15 cellular contexts compared by ENCODE assay signal in the genomic region with DNA sequence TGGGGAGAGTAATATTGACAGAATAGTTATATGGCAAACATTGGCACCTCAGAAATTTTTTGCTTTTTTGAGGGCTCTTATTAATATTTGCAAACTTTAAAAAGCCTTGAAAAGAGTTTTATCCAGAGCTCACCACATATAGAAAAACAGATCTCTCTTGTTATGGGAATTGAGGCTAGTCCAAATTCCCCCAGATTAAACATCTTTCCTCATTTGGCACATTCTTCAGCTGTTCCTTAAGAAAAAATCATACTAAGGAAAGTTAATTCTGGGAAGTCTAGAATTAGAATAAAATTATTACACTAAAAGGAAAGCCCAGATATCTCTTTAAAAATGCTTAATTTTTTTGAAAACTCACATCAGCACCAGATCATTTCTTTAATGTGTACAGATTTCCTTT. TPM values are rescaled to one million over a fixed set of nuclear protein-coding genes. Genes with fewer than 3 reads are reported as not detected.
DNase-seq lines count a peak whose midpoint lies in the region; ATAC-seq and TF ChIP-seq lines count a peak whose summit lies in the region.
"Had no signal": no experiment of that assay in that cellular context is flagged by ENCODE, and none has a peak within 500 bp of the region (broad histone marks: within the 10 kb centered on the region; RNA-seq: fewer than 3 reads in every experiment).

No MANE protein-coding gene starts in this region.

- H3K9ac ChIP-seq in HCT116 (ENCODE audit: low read length) (no peak overlapping the region), liver (ENCODE audit: low read depth in 1 of 2, low read length in 2 of 2) (peak overlapping the region; percentile 54 to 69)

- no peak for TF ChIP-seq RAD21 in HCT116 (IDR thresholded peaks at IDR 0.05; ENCODE audit: low read depth)
- TF ChIP-seq RAD21 in liver (IDR thresholded peaks at IDR 0.05): no peak

- TF ChIP-seq CTCF in HCT116 (IDR thresholded peaks at IDR 0.05 in 2 of 3, conservative IDR thresholded peaks at IDR 0.05 in 1 of 3; ENCODE audit: borderline replicate concordance in 1 of 3, insufficient read depth in 1 of 3, low read depth in 2 of 3, low read length in 2 of 3): no peak
- TF ChIP-seq CTCF in breast epithelium (IDR thresholded peaks at IDR 0.05): no peak
- no peak for TF ChIP-seq CTCF in liver (IDR thresholded peaks at IDR 0.05; ENCODE audit: low read depth, low read length, missing input control)
- TF ChIP-seq CTCF in stomach (IDR thresholded peaks at IDR 0.05): no peak

- H3K4me3 ChIP-seq in HCT116 (replicated peaks in 1 of 2; ENCODE audit: low read depth in 1 of 2, low read length in 2 of 2) (no peak overlapping the region), breast epithelium (no peak overlapping the region), liver (ENCODE audit: low read depth in 1 of 3, low read length in 3 of 3) (no peak overlapping the region), stomach (no peak overlapping the region)

- H3K9me2 ChIP-seq in HCT116 (ENCODE audit: insufficient read depth): no peaks in the 10 kb centered on the region

- no peak for DNase-seq in HCT116 (ENCODE audit: low read depth, low spot score)
- DNase-seq in breast epithelium (ENCODE audit: low spot score in 2 of 2): no peak
- DNase-seq in stomach: no peak
- DNase-seq in activated CD4-positive, alpha-beta T cell treated with anti-CD3 and anti-CD28 coated beads, Interleukin-2, amount 50 U/mL, for 4 hours: no peak
- DNase-seq in C1 segment of cervical spinal cord (lab: John Stamatoyannopoulos, UW): no peak
- DNase-seq: effector memory CD4-positive, alpha-beta T cell; MM.1S; NCI-H1694; NCI-H446 treated with DMSO at 0.1 percent for 48 hours; nephron progenitor cell had no signal

- intact Hi-C loops in HCT116 (cut with micrococcal nuclease): no loop called here
- intact Hi-C loops in breast epithelium (cut with DNase I; ENCODE audit: low total_unique reads): no loop called here
- intact Hi-C loops in stomach (cut with DNase I; ENCODE audit: low total_unique reads): no loop called here

- H2AFZ ChIP-seq in HCT116 (ENCODE audit: low read depth, low read length, poor library complexity, severe bottlenecking): no peak overlapping the region

- peak overlapping the region; percentile 93; the same call in 1 of the 2 replicates for H3K27ac ChIP-seq in HCT116 (ENCODE audit: low read depth, low read length)
- peak overlapping the region; percentile 20 to 63 for H3K27ac ChIP-seq in breast epithelium
- peak overlapping the region; percentile 93 to 95 for H3K27ac ChIP-seq in liver (ENCODE audit: low read depth in 1 of 2, low read length in 2 of 2)
- peak overlapping the region in 4 of 5 donors; percentile 16 to 73 (median 36) for H3K27ac ChIP-seq in stomach
- H3K27ac ChIP-seq: foreskin keratinocyte had no signal

- TF ChIP-seq EP300 in stomach (IDR thresholded peaks at IDR 0.05): no peak

- peak overlapping the region; percentile 77; the same call in 1 of the 2 replicates for H3K4me2 ChIP-seq in HCT116 (ENCODE audit: low read length)

- RAD21 ChIA-PET in HCT116 (lab: Charles Lee; ENCODE audit: low non-redundant PET in 1 of 2, low total read pairs in 2 of 2, uncharacterized antibody in 2 of 2, unreplicated experiment in 2 of 2): no interaction called here

- H3K4me1 ChIP-seq in HCT116 (ENCODE audit: control insufficient read depth in 1 of 2, insufficient read depth in 2 of 2, low read length in 2 of 2) (peaks cover 51 to 90% of the 10 kb centered on the region in 2 experiments), breast epithelium (no peaks in the 10 kb centered on the region), liver (ENCODE audit: control insufficient read depth in 4 of 4, insufficient read depth in 4 of 4, low read length in 3 of 4) (peaks cover 7 to 36% (median 14%) of the 10 kb centered on the region in 4 donors), stomach (peaks cover 6 to 52% (median 8%) of the 10 kb centered on the region in 4 donors)

- POLR2A ChIA-PET in HCT116 (lab: Charles Lee): no interaction called here

- no TSS peak for BruUV-seq in HCT116 (replicated peaks; lab: Mats Ljungman, UMichigan)

- H3K9me3 ChIP-seq in HCT116 (ENCODE audit: control insufficient read depth in 1 of 2, insufficient read depth in 1 of 2, low read depth in 1 of 2, low read length in 2 of 2) (no peaks in the 10 kb centered on the region), breast epithelium (no peaks in the 10 kb centered on the region), liver (ENCODE audit: control insufficient read depth in 4 of 4, low read length in 3 of 4) (no peaks in the 10 kb centered on the region), stomach (no peaks in the 10 kb centered on the region)

- no peaks in the 10 kb centered on the region for H3K36me3 ChIP-seq in HCT116 (ENCODE audit: control insufficient read depth in 1 of 2, insufficient read depth in 2 of 2, low read length in 2 of 2)
- no peaks in the 10 kb centered on the region for H3K36me3 ChIP-seq in breast epithelium
- H3K36me3 ChIP-seq in liver (ENCODE audit: control insufficient read depth in 4 of 4, insufficient read depth in 3 of 4, low read depth in 1 of 4, low read length in 3 of 4): peaks cover 0 to 4% (median 0%) of the 10 kb centered on the region in 4 donors
- H3K36me3 ChIP-seq in stomach: no peaks in the 10 kb centered on the region

- TF ChIP-seq POLR2A in HCT116 (IDR thresholded peaks at IDR 0.05; ENCODE audit: borderline replicate concordance, extremely low read depth, insufficient read depth, insufficient read length) (no peak), breast epithelium (IDR thresholded peaks at IDR 0.05) (no peak), stomach (IDR thresholded peaks at IDR 0.05) (no peak)

- H3K27me3 ChIP-seq in HCT116 (ENCODE audit: insufficient read depth, low read length) (no peaks in the 10 kb centered on the region), breast epithelium (no peaks in the 10 kb centered on the region), liver (ENCODE audit: control insufficient read depth in 4 of 4, insufficient read depth in 4 of 4, low read length in 3 of 4) (no peaks in the 10 kb centered on the region), stomach (no peaks in the 10 kb centered on the region)
- H3K27me3 ChIP-seq: foreskin keratinocyte had no signal

- H3K79me2 ChIP-seq in HCT116 (ENCODE audit: insufficient read depth, low read length): peaks cover 11% of the 10 kb centered on the region; the same call in 1 of the 2 replicates

- CTCF ChIA-PET in HCT116 (lab: Charles Lee): interaction anchor here (2.2 to 4.0 kb wide), 2 partner anchors 32 to 49 kb away, joined by 10 to 27 read pairs; no protein-coding TSS in a partner anchor

- ATAC-seq in HCT116 (no peak), GM21529 (IDR thresholded peaks at IDR 0.05; ENCODE audit: unreplicated experiment) (no peak), GM18873 (IDR thresholded peaks at IDR 0.05; ENCODE audit: low FRiP score, unreplicated experiment) (no peak)
- ATAC-seq: activated T-helper 17 cell treated with anti-CD3 and anti-CD28 coated beads, Interleukin-2, amount 50 U/mL, for 72 hours; foreskin keratinocyte had no signal

- H4K20me1 ChIP-seq in HCT116 (ENCODE audit: insufficient read depth): no peaks in the 10 kb centered on the region

TF ChIP-seq in HCT116, 20 proteins besides CTCF, POLR2A, EP300 and RAD21:
- TF ChIP-seq EGR1 (IDR thresholded peaks at IDR 0.05; ENCODE audit: low read depth): no peak

TF ChIP-seq in liver, 16 proteins besides CTCF, POLR2A, EP300 and RAD21 (continues in another document):
- TF ChIP-seq EGR1 (IDR thresholded peaks at IDR 0.05; ENCODE audit: low read depth in 2 of 2): no peak
- no peak for TF ChIP-seq GABPA (IDR thresholded peaks at IDR 0.05 in 1 of 2, conservative IDR thresholded peaks at IDR 0.05 in 1 of 2)
- no peak for TF ChIP-seq SP1 (IDR thresholded peaks at IDR 0.05)
- no peak for TF ChIP-seq MAX (IDR thresholded peaks at IDR 0.05)
- no peak for TF ChIP-seq FOXA2 (IDR thresholded peaks at IDR 0.05)
- TF ChIP-seq HNF4A (conservative IDR thresholded peaks at IDR 0.05): no peak
- no peak for TF ChIP-seq ZBTB33 (IDR thresholded peaks at IDR 0.05)
- TF ChIP-seq YY1 (IDR thresholded peaks at IDR 0.05): no peak

RNA-seq across cellular contexts. Expression of gene TFPI, which starts 5.6 kb away (rescaled TPM):
- total RNA-seq in HCT116 (2021; ENCODE audit: unreplicated experiment): 29.1 TPM
- polyA plus RNA-seq in HCT116 (2012): 6.9 and 8.7 TPM in 2 replicates
- 100 to 1,000 TPM in 1 of 3 donors, 10 to 100 TPM in 2; 52.4 to 105 (median 90.1) TPM for total RNA-seq in breast epithelium
- total RNA-seq in liver: 100 to 1,000 TPM; 109 to 152 TPM
- polyA plus RNA-seq in liver: 100 to 1,000 TPM in 1 of 2 donors, 10 to 100 TPM in 1; 55.8 to 211 TPM
- 100 to 1,000 TPM in 1 of 5 donors, 10 to 100 TPM in 3, 1 to 10 TPM in 1; 7.5 to 118 (median 23.9) TPM for total RNA-seq in stomach
- polyA plus RNA-seq in stomach: 10 to 100 TPM; 10.3 to 13.6 (median 12.1) TPM

Comparison
In these comparisons a context has a peak if more than half of its experiments do, and no peak if none do; other contexts are left out.
1. H3K27ac ChIP-seq: peak in every context shown above with its lines; median percentile 94 in liver; 93 in HCT116; 42 in breast epithelium; 36 in stomach.